Comparison of ENCODE assay signal across 22 cellular contexts in the genomic region with DNA sequence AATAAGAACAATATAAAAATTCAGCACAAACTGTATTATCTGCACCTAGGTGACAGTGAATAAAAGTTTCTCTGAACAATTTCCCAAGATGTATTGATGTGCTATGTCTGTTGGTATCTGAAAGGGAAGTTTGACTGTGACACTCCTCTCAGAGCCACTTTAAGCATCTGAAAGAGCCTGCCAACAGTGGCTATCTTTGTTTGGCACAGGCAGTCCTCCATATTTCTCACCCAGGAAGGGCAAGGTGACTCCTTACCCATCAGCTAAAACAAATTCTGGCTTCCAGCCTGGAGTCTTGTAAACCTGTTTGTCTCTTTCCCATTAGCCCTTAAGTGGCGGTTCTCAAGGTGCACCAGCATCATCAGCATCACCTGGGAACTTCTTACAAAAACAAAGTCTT.
DNase-seq lines count a peak whose midpoint lies in the region; ATAC-seq and TF ChIP-seq lines count a peak whose summit lies in the region.
"Had no signal": no experiment of that assay in that cellular context is flagged by ENCODE, and none has a peak within 500 bp of the region (broad histone marks: within the 10 kb centered on the region; RNA-seq: fewer than 3 reads in every experiment).

No MANE protein-coding gene starts in this region.

- TF ChIP-seq CTCF in heart right ventricle (IDR thresholded peaks at IDR 0.05) (no peak), psoas muscle (IDR thresholded peaks at IDR 0.05) (no peak), RWPE1 (conservative IDR thresholded peaks at IDR 0.05; ENCODE audit: low read depth) (no peak)

- H3K36me3 ChIP-seq in heart right ventricle: no peaks in the 10 kb centered on the region
- no peaks in the 10 kb centered on the region for H3K36me3 ChIP-seq in psoas muscle (ENCODE audit: insufficient read depth in 1 of 2, low read depth in 1 of 2)
- H3K36me3 ChIP-seq: BLaER1 treated with 17β-estradiol and CSF1 and Interleukin-3, amounts not matched to agents 10 nM and 100 nM had no signal

- H3K27ac ChIP-seq in heart right ventricle (peak overlapping the region in 6 of 10 donors; percentile 9 to 73 (median 62)), psoas muscle (peak overlapping the region; percentile 19), RWPE1 (no peak overlapping the region)
- H3K27ac ChIP-seq: PC-9 had no signal

- H3K9me3 ChIP-seq in heart right ventricle: peaks cover 0 to 14% (median 0%) of the 10 kb centered on the region in 11 donors
- H3K9me3 ChIP-seq in psoas muscle: no peaks in the 10 kb centered on the region
- H3K9me3 ChIP-seq: SK-N-SH had no signal

- DNase-seq in Right ventricle myocardium inferior (ENCODE audit: missing footprints) (no peak), cardiac septum (ENCODE audit: low spot score) (no peak), heart right ventricle (peak in 1 of 2 donors; percentile 53), psoas muscle (no peak), T-helper 9 cell (no peak), RWPE1 (ENCODE audit: low spot score) (no peak)
- DNase-seq: CD4-positive, alpha-beta T cell; COR-L47; H9; Karpas-422; NCI-H1417; NCI-H1694; NCI-H446; NCI-H524 treated with DMSO at 0.1 percent for 48 hours; NCI-H774; PC-9; SIG-M5; SK-N-SH had no signal

- intact Hi-C loops in Right ventricle myocardium inferior (cut with DNase I): no loop called here
- intact Hi-C loops in cardiac septum (cut with DNase I): loop anchor here (10.0 kb wide), 1 partner anchor 152 kb away; no protein-coding TSS in a partner anchor
- intact Hi-C loops in heart right ventricle (cut with DNase I): no loop called here
- intact Hi-C loops in psoas muscle (cut with DNase I): no loop called here

- H3K27me3 ChIP-seq in heart right ventricle: no peaks in the 10 kb centered on the region
- no peaks in the 10 kb centered on the region for H3K27me3 ChIP-seq in psoas muscle (ENCODE audit: insufficient read depth in 3 of 3, low read length in 2 of 3)
- H3K27me3 ChIP-seq: BLaER1 treated with 17β-estradiol and CSF1 and Interleukin-3, amounts not matched to agents 10 nM and 100 nM had no signal

- peak; percentile 92 for ATAC-seq in Right ventricle myocardium inferior
- ATAC-seq in heart right ventricle: peak; percentile 55 to 95 (median 84)
- peak in 3 of 4 donors; percentile 31 to 72 (median 72) for ATAC-seq in psoas muscle
- ATAC-seq in GM21825 (IDR thresholded peaks at IDR 0.05; ENCODE audit: unreplicated experiment): no peak
- ATAC-seq: GM23338, HepG2 had no signal

- H3K4me3 ChIP-seq in heart right ventricle (no peak overlapping the region), psoas muscle (no peak overlapping the region)
- H3K4me3 ChIP-seq: BLaER1 treated with 17β-estradiol and CSF1 and Interleukin-3, amounts not matched to agents 10 nM and 100 nM; GM23338; PC-9 had no signal

- CTCF ChIA-PET in RWPE1 (lab: Yijun Ruan, JAX): no interaction called here

- H3K4me1 ChIP-seq in heart right ventricle (peaks cover 0 to 32% (median 7%) of the 10 kb centered on the region in 9 donors), psoas muscle (peaks cover 22% of the 10 kb centered on the region)

- POLR2A ChIA-PET in RWPE1 (lab: Yijun Ruan, JAX; ENCODE audit: low non-redundant PET): no interaction called here

- 39 to 52% methylated on average over 1 of the region's 1 CpG for WGBS in heart right ventricle, 2 donors
- 32 to 35% (median 32%) methylated on average over 1 of the region's 1 CpG for WGBS in psoas muscle, 3 donors
